Comparison of ENCODE assay signal across 18 cellular contexts in genomic region chr9:128121466-128121810, GRCh38. TPM values are rescaled to one million over a fixed set of nuclear protein-coding genes. Genes with fewer than 3 reads are reported as not detected.
A peak's percentile ranks its signal among the peaks of the same experiment; 100 is the strongest.
DNase-seq lines count a peak whose midpoint lies in the region; ATAC-seq and TF ChIP-seq lines count a peak whose summit lies in the region.
"Had no signal": no experiment of that assay in that cellular context is flagged by ENCODE, and none has a peak within 500 bp of the region (broad histone marks: within the 10 kb centered on the region; RNA-seq: fewer than 3 reads in every experiment).

No MANE protein-coding gene starts in this region.

- DNase-seq in right cardiac atrium, result peak in 2 of 3 donors; percentile 5 to 23
- DNase-seq in right atrium auricular region (ENCODE audit: low spot score), result no peak
- peak; percentile 33 for DNase-seq in CD14-positive monocyte (ENCODE audit: low spot score)
- DNase-seq in left colon, result peak; percentile 1 to 19
- DNase-seq in esophagus muscularis mucosa (ENCODE audit: extremely low spot score), result no peak
- no peak for DNase-seq in pons (ENCODE audit: low spot score)
- DNase-seq: CD4-positive, alpha-beta T cell; DMS 273 treated with DMSO at 0.1 percent for 48 hours; DMS79; EL; GDM1; HCEC 1CT had no signal

- H3K9me3 Mint-ChIP-seq in CD14-positive monocyte, result no peaks in the 10 kb centered on the region
- H3K9me3 Mint-ChIP-seq: CD4-positive, alpha-beta T cell; CD8-positive, alpha-beta memory T cell; GM23338 had no signal

- H3K4me1 Mint-ChIP-seq in CD14-positive monocyte, result peaks cover 27% of the 10 kb centered on the region

- intact Hi-C loops in right cardiac atrium (cut with DNase I), result no loop called here
- intact Hi-C loops in CD14-positive monocyte (cut with micrococcal nuclease), result no loop called here
- intact Hi-C loops in left colon (cut with DNase I, micrococcal nuclease), result no loop called here
- intact Hi-C loops in esophagus muscularis mucosa (cut with DNase I), result no loop called here

- H3K4me1 ChIP-seq in right cardiac atrium (ENCODE audit: control insufficient read depth, insufficient read depth, low read length), result peaks cover 3% of the 10 kb centered on the region
- H3K4me1 ChIP-seq in right atrium auricular region, result peaks cover 0 to 20% of the 10 kb centered on the region in 2 donors
- H3K4me1 ChIP-seq in esophagus muscularis mucosa, result peaks cover 21 to 33% (median 29%) of the 10 kb centered on the region in 4 donors

- no peak for TF ChIP-seq POLR2A in esophagus muscularis mucosa (IDR thresholded peaks at IDR 0.05; ENCODE audit: low read depth)

- H3K27me3 ChIP-seq in right cardiac atrium (ENCODE audit: control insufficient read depth, insufficient read depth) (no peaks in the 10 kb centered on the region), right atrium auricular region (no peaks in the 10 kb centered on the region), esophagus muscularis mucosa (no peaks in the 10 kb centered on the region)

- TF ChIP-seq EP300 in esophagus muscularis mucosa (IDR thresholded peaks at IDR 0.05), result no peak

- H3K9me3 ChIP-seq in right cardiac atrium (ENCODE audit: control insufficient read depth, low read length) (no peaks in the 10 kb centered on the region), right atrium auricular region (no peaks in the 10 kb centered on the region), esophagus muscularis mucosa (no peaks in the 10 kb centered on the region)

- H3K36me3 Mint-ChIP-seq in CD14-positive monocyte, result peaks cover 35 to 56% of the 10 kb centered on the region in 2 donors

- ATAC-seq in right cardiac atrium, result no peak
- ATAC-seq in left colon, result no peak
- ATAC-seq: GM12878, GM23338 had no signal

- H3K27ac ChIP-seq in right cardiac atrium (ENCODE audit: low read length) (no peak overlapping the region), right atrium auricular region (no peak overlapping the region), esophagus muscularis mucosa (replicated peaks in 1 of 4) (no peak overlapping the region)
- H3K27ac ChIP-seq: C4-2B had no signal

- H3K36me3 ChIP-seq in right atrium auricular region (peaks cover 42% of the 10 kb centered on the region), esophagus muscularis mucosa (peaks cover 14 to 51% (median 44%) of the 10 kb centered on the region in 4 donors)

- no peak for TF ChIP-seq CTCF in right atrium auricular region (IDR thresholded peaks at IDR 0.05)
- TF ChIP-seq CTCF in CD14-positive monocyte (IDR thresholded peaks at IDR 0.05), result no peak
- TF ChIP-seq CTCF in esophagus muscularis mucosa (IDR thresholded peaks at IDR 0.05), result no peak

- no peak overlapping the region for H3K4me3 Mint-ChIP-seq in CD14-positive monocyte
- H3K4me3 Mint-ChIP-seq: CD4-positive, alpha-beta T cell; CD8-positive, alpha-beta memory T cell; GM23338 had no signal

- H3K27me3 Mint-ChIP-seq in CD14-positive monocyte (ENCODE audit: low read depth in 3 of 3), result peaks cover 2 to 6% (median 2%) of the 10 kb centered on the region in 3 donors
- H3K27me3 Mint-ChIP-seq: CD4-positive, alpha-beta T cell; CD8-positive, alpha-beta memory T cell had no signal

- WGBS in right cardiac atrium, result 95% methylated on average over 5 of the region's 5 CpGs
- WGBS in esophagus muscularis mucosa, result 81% methylated on average over 4 of the region's 5 CpGs

- H3K27ac Mint-ChIP-seq in CD14-positive monocyte, result no peak overlapping the region
- H3K27ac Mint-ChIP-seq: CD4-positive, alpha-beta T cell; GM23338 had no signal

- H3K4me3 ChIP-seq in right cardiac atrium (ENCODE audit: low read length) (no peak overlapping the region), right atrium auricular region (no peak overlapping the region), esophagus muscularis mucosa (no peak overlapping the region)
- H3K4me3 ChIP-seq: GM12878, GM23338 had no signal

RNA-seq across cellular contexts. Expression of gene PTGES2, which starts 6.1 kb away (rescaled TPM):
- total RNA-seq in right cardiac atrium (100 to 1,000 TPM; 122 to 128 (median 126) TPM), right atrium auricular region (100 to 1,000 TPM; 114 to 118 TPM), left colon (100 to 1,000 TPM in 1 of 2 donors, 10 to 100 TPM in 1; 84.2 to 113 TPM), esophagus muscularis mucosa (10 to 100 TPM; 58.0 to 72.7 (median 60.5) TPM)
- polyA plus RNA-seq in right cardiac atrium (162 TPM), CD14-positive monocyte (10 to 100 TPM; 42.0 to 49.4 TPM)

RNA-seq across cellular contexts. Expression of gene LCN2, which starts 27.8 kb away (rescaled TPM):
- not detected for total RNA-seq in right cardiac atrium
- polyA plus RNA-seq in right cardiac atrium, result 0.16 TPM
- total RNA-seq in right atrium auricular region, result not detected
- under 1 TPM in 1 of 2 donors, not detected in 1; 0.83 TPM for polyA plus RNA-seq in CD14-positive monocyte
- total RNA-seq in left colon, result 100 to 1,000 TPM in 1 of 2 donors, 10 to 100 TPM in 1; 12.3 to 358 TPM
- 1 to 10 TPM in 1 of 4 donors, under 1 TPM in 1, not detected in 2; 0.83 to 6.2 TPM for total RNA-seq in esophagus muscularis mucosa
- total RNA-seq: A673; CD4-positive, alpha-beta T cell; CD8-positive, alpha-beta memory T cell; GM12878; GM23338 had no signal
- polyA plus RNA-seq: BJ; CD8-positive, alpha-beta memory T cell; GM12878 had no signal

RNA-seq across cellular contexts. Expression of gene BBLN, which starts 38.6 kb away (rescaled TPM):
- total RNA-seq in right cardiac atrium (10 to 100 TPM; 41.6 to 58.0 (median 49.1) TPM), right atrium auricular region (100 to 1,000 TPM; 219 to 362 TPM), left colon (10 to 100 TPM; 35.6 to 50.5 TPM), esophagus muscularis mucosa (100 to 1,000 TPM; 132 to 213 (median 148) TPM)
- polyA plus RNA-seq in right cardiac atrium (138 TPM), CD14-positive monocyte (10 to 100 TPM; 51.5 to 54.5 TPM)

RNA-seq across cellular contexts. Expression of gene SLC25A25, which starts 53.4 kb away (rescaled TPM):
- 10 to 100 TPM in 1 of 4 donors, 1 to 10 TPM in 3; 6.3 to 16.1 (median 7.0) TPM for total RNA-seq in right cardiac atrium
- polyA plus RNA-seq in right cardiac atrium, result 5.8 TPM
- 10 to 100 TPM in 1 of 2 donors, 1 to 10 TPM in 1; 8.2 to 11.8 TPM for total RNA-seq in right atrium auricular region
- polyA plus RNA-seq in CD14-positive monocyte, result 1 to 10 TPM; 5.1 to 6.3 TPM
- total RNA-seq in left colon, result 10 to 100 TPM; 20.5 to 26.2 TPM
- total RNA-seq in esophagus muscularis mucosa, result 100 to 1,000 TPM in 1 of 4 donors, 10 to 100 TPM in 3; 14.5 to 140 (median 21.3) TPM

RNA-seq across cellular contexts. Expression of gene NAIF1, which starts 54.3 kb away (rescaled TPM):
- total RNA-seq in right cardiac atrium, result 1 to 10 TPM; 6.1 to 8.7 (median 6.4) TPM
- polyA plus RNA-seq in right cardiac atrium, result 5.0 TPM
- 1 to 10 TPM; 5.8 to 8.2 TPM for total RNA-seq in right atrium auricular region
- polyA plus RNA-seq in CD14-positive monocyte, result 1 to 10 TPM; 4.6 to 5.6 TPM
- total RNA-seq in left colon, result 10 to 100 TPM in 1 of 2 donors, 1 to 10 TPM in 1; 10.0 to 10.5 TPM
- total RNA-seq in esophagus muscularis mucosa, result 10 to 100 TPM in 2 of 4 donors, 1 to 10 TPM in 2; 5.4 to 12.0 (median 9.7) TPM

Comparison
In these comparisons a context has a peak if more than half of its experiments do, and no peak if none do; other contexts are left out.
1. DNase-seq: peak in right cardiac atrium (2 of 3), CD14-positive monocyte (single experiment) and left colon (2 of 2); none in right atrium auricular region (single experiment), esophagus muscularis mucosa (single experiment) and pons (single experiment).